In genomic region chr5:138354926-138355378, GRCh38 we compare ENCODE assay signal across 8 cellular contexts. TPM values are rescaled to one million over a fixed set of nuclear protein-coding genes. Genes with fewer than 3 reads are reported as not detected.
DNase-seq lines count a peak whose midpoint lies in the region; TF ChIP-seq lines count a peak whose summit lies in the region.

No MANE protein-coding gene starts in this region.

- DNase-seq in EL (peak; percentile 88), H9 (peak; percentile 64), NCI-H69 (lab: John Stamatoyannopoulos, UW) (peak; percentile 40), esophagus muscularis mucosa (ENCODE audit: extremely low spot score) (no peak), occipital lobe (lab: John Stamatoyannopoulos, UW) (peak; percentile 9), tibial artery (no peak), NCI-H345 (lab: John Stamatoyannopoulos, UW) (no peak)
- DNase-seq in activated CD8-positive, alpha-beta memory T cell treated with anti-CD3 and anti-CD28 coated beads for 24 hours: peak; percentile 63

- H4K5ac ChIP-seq in H9 (ENCODE audit: insufficient read length, low read depth, low read length): no peak overlapping the region

- H2BK120ac ChIP-seq in H9 (ENCODE audit: low read depth, low read length, poor library complexity, severe bottlenecking): no peak overlapping the region

- H3K9me3 ChIP-seq in H9 (ENCODE audit: control insufficient read depth, low read depth, low read length) (no peaks in the 10 kb centered on the region), esophagus muscularis mucosa (peaks cover 0 to 7% (median 2%) of the 10 kb centered on the region in 4 donors), tibial artery (no peaks in the 10 kb centered on the region)

- peaks cover 6% of the 10 kb centered on the region for H3K4me1 ChIP-seq in H9 (ENCODE audit: insufficient read depth, low read length)
- peaks cover 33 to 46% (median 39%) of the 10 kb centered on the region in 4 donors for H3K4me1 ChIP-seq in esophagus muscularis mucosa
- H3K4me1 ChIP-seq in tibial artery: peaks cover 0 to 62% (median 28%) of the 10 kb centered on the region in 4 donors

- peaks cover 0 to under 1% (median 0%) of the 10 kb centered on the region in 4 donors for H3K36me3 ChIP-seq in esophagus muscularis mucosa
- H3K36me3 ChIP-seq in tibial artery: no peaks in the 10 kb centered on the region

- no peak overlapping the region for H3K9ac ChIP-seq in H9 (ENCODE audit: extremely low read depth, insufficient read length, low read length)

- H3K14ac ChIP-seq in H9 (ENCODE audit: insufficient read depth, low read length): no peak overlapping the region

- H3K27ac Mint-ChIP-seq in H9: peak overlapping the region in 2 of 3 experiments; percentile 98 to 99; a peak in 4 of 7 replicates

- no peak; the same call in 2 of the 3 replicates for TF ChIP-seq CTCF in H9 (conservative IDR thresholded peaks at IDR 0.05)
- no peak for TF ChIP-seq CTCF in esophagus muscularis mucosa (IDR thresholded peaks at IDR 0.05)
- no peak for TF ChIP-seq CTCF in tibial artery (IDR thresholded peaks at IDR 0.05)

- H3T11ph ChIP-seq in H9 (ENCODE audit: low read length): no peak overlapping the region

- no peak overlapping the region for H3K18ac ChIP-seq in H9 (ENCODE audit: insufficient read length, low read depth, low read length)

- H2AK5ac ChIP-seq in H9 (ENCODE audit: insufficient read length, low read length): no peak overlapping the region

- peak overlapping the region; percentile 88 for H3K4me2 ChIP-seq in H9 (ENCODE audit: insufficient read depth, insufficient read length, low read length)

- peaks cover 9% of the 10 kb centered on the region for H3K23me2 ChIP-seq in H9 (ENCODE audit: insufficient read length, low read depth, low read length, poor library complexity, severe bottlenecking)

- no peak overlapping the region for H3K23ac ChIP-seq in H9 (ENCODE audit: insufficient read length, low read depth, low read length)

- H3K56ac ChIP-seq in H9 (ENCODE audit: insufficient read length, low read depth, low read length): no peak overlapping the region

- no peak overlapping the region for H4K91ac ChIP-seq in H9 (ENCODE audit: insufficient read length, low read depth, low read length)

- H3K27me3 Mint-ChIP-seq in H9 (ENCODE audit: low read depth): no peaks in the 10 kb centered on the region

- peaks cover 5% of the 10 kb centered on the region for H3K79me1 ChIP-seq in H9 (ENCODE audit: insufficient read depth, low read depth, low read length, poor library complexity, severe bottlenecking)

- intact Hi-C loops in esophagus muscularis mucosa (cut with DNase I) (loop anchor here (5.0 kb wide), 1 partner anchor 52 kb away; no protein-coding TSS in a partner anchor), tibial artery (cut with DNase I; ENCODE audit: low total_unique reads) (no loop called here)

- H3K4me3 ChIP-seq in esophagus muscularis mucosa: peak overlapping the region; percentile 88 to 97 (median 93)
- H3K4me3 ChIP-seq in tibial artery: peak overlapping the region in 1 of 2 donors; percentile 89

- H2BK12ac ChIP-seq in H9 (ENCODE audit: insufficient read length, low read depth, low read length): no peak overlapping the region

- H3K36me3 Mint-ChIP-seq in H9 (ENCODE audit: insufficient read depth in 1 of 3, low read depth in 3 of 3): peaks cover 0 to 18% (median 13%) of the 10 kb centered on the region in 3 experiments; a peak in 4 of 7 replicates

- no peak overlapping the region for H2BK20ac ChIP-seq in H9 (ENCODE audit: low read depth, low read length, poor library complexity, severe bottlenecking)

- no peak for TF ChIP-seq EP300 in esophagus muscularis mucosa (IDR thresholded peaks at IDR 0.05)

- H4K20me1 ChIP-seq in H9 (ENCODE audit: control insufficient read depth, insufficient read depth, insufficient read length): no peaks in the 10 kb centered on the region

- peak overlapping the region; percentile 44 for H3K27ac ChIP-seq in H9 (ENCODE audit: insufficient read length, low read depth, low read length)
- peak overlapping the region in 3 of 4 donors; percentile 12 to 98 (median 96) for H3K27ac ChIP-seq in esophagus muscularis mucosa (replicated peaks in 1 of 4)
- peak overlapping the region in 1 of 2 donors; percentile 39 for H3K27ac ChIP-seq in tibial artery

- peaks cover 26% of the 10 kb centered on the region; the same call in 1 of the 2 replicates for H3K79me2 ChIP-seq in H9 (ENCODE audit: insufficient read depth, low read length)

- peaks cover 24 to 28% of the 10 kb centered on the region in 2 experiments for H3K4me1 Mint-ChIP-seq in H9

- H2BK15ac ChIP-seq in H9 (ENCODE audit: low read depth, low read length): no peak overlapping the region

- peaks cover 0 to 4% of the 10 kb centered on the region in 2 experiments; a peak in 1 of 5 replicates for H3K9me3 Mint-ChIP-seq in H9

- H3K4me3 Mint-ChIP-seq in H9: peak overlapping the region; percentile 88 to 98

- H2AFZ ChIP-seq in H9 (ENCODE audit: low read length): no peak overlapping the region

- no peak overlapping the region for H3K4ac ChIP-seq in H9 (ENCODE audit: low read depth, low read length)

- no CpG with 5 or more reads among the region's 6 CpGs for WGBS in H9 (ENCODE audit: extremely low coverage, insufficient read length, low lambda C conversion rate)
- WGBS in esophagus muscularis mucosa: 24% methylated on average over 6 of the region's 6 CpGs

- TF ChIP-seq POLR2A in esophagus muscularis mucosa (IDR thresholded peaks at IDR 0.05; ENCODE audit: low read depth): no peak

- no peak overlapping the region for H4K8ac ChIP-seq in H9 (replicated peaks; ENCODE audit: insufficient read length, low read depth, low read length)

- no peak overlapping the region for H2BK5ac ChIP-seq in H9 (ENCODE audit: insufficient read length, low read length)

- H3K27me3 ChIP-seq in H9 (ENCODE audit: insufficient read depth, low read length) (no peaks in the 10 kb centered on the region), esophagus muscularis mucosa (no peaks in the 10 kb centered on the region), tibial artery (no peaks in the 10 kb centered on the region)

RNA-seq across cellular contexts. Expression of gene KDM3B, which starts 2.5 kb away (rescaled TPM):
- 77.8 and 89.2 TPM in 2 replicates for total RNA-seq in H9 (2021)
- total RNA-seq in esophagus muscularis mucosa: 10 to 100 TPM; 61.3 to 88.8 (median 74.9) TPM
- total RNA-seq in occipital lobe: 84.1 TPM

RNA-seq across cellular contexts. Expression of gene FAM53C, which starts 16.9 kb away (rescaled TPM):
- total RNA-seq in H9 (2021) (59.6 and 61.9 TPM in 2 replicates), esophagus muscularis mucosa (10 to 100 TPM; 22.4 to 40.0 (median 29.6) TPM), occipital lobe (26.4 TPM)

RNA-seq across cellular contexts. Expression of gene CDC25C, which starts 23.3 kb away (rescaled TPM):
- total RNA-seq in H9 (2021): 19.9 and 22.8 TPM in 2 replicates
- under 1 TPM in 1 of 4 donors, not detected in 3; 0.17 TPM for total RNA-seq in esophagus muscularis mucosa
- 2.3 TPM for total RNA-seq in occipital lobe

Comparison
In these comparisons a context has a peak if more than half of its experiments do, and no peak if none do; other contexts are left out.
1. DNase-seq: peak in EL (single experiment), H9 (single experiment), NCI-H69 (single experiment), activated CD8-positive, alpha-beta memory T cell treated with anti-CD3 and anti-CD28 coated beads for 24 hours (single experiment) and occipital lobe (single experiment); none in esophagus muscularis mucosa (single experiment), tibial artery (0 of 2) and NCI-H345 (single experiment).